17 cellular contexts compared by ENCODE assay signal in genomic region chr6:90434096-90434495, GRCh38.
DNase-seq lines count a peak whose midpoint lies in the region; ATAC-seq and TF ChIP-seq lines count a peak whose summit lies in the region.
"Had no signal": no experiment of that assay in that cellular context is flagged by ENCODE, and none has a peak within 500 bp of the region (broad histone marks: within the 10 kb centered on the region; RNA-seq: fewer than 3 reads in every experiment).

No MANE protein-coding gene starts in this region.

- intact Hi-C loops in MCF 10A (cut with micrococcal nuclease) (no loop called here), breast epithelium (cut with DNase I; ENCODE audit: low total_unique reads) (no loop called here)

- H3K4me1 Mint-ChIP-seq in MCF 10A (ENCODE audit: insufficient read depth, unreplicated experiment) = no peaks in the 10 kb centered on the region
- H3K4me1 Mint-ChIP-seq in type B pancreatic cell (ENCODE audit: unreplicated experiment) = no peaks in the 10 kb centered on the region
- H3K4me1 Mint-ChIP-seq in stimulated activated memory B cell treated with anti-CD40 and anti-IgM and Interleukin-4, amounts not matched to agents 10 μg/mL and 1 μg/mL and 100 μg/mL, for 72 hours = no peaks in the 10 kb centered on the region
- H3K4me1 Mint-ChIP-seq: memory B cell; stimulated activated naive B cell treated with anti-CD40 and anti-IgM and Interleukin-4, amounts not matched to agents 10 μg/mL and 1 μg/mL and 100 μg/mL, for 72 hours had no signal

- H3K9me3 ChIP-seq in breast epithelium (peaks cover 10 to 26% of the 10 kb centered on the region in 2 donors), RWPE2 (ENCODE audit: severe bottlenecking) (peaks cover 2% of the 10 kb centered on the region)

- H3K9me3 Mint-ChIP-seq in MCF 10A (ENCODE audit: unreplicated experiment) = peaks cover 13% of the 10 kb centered on the region
- peaks cover 16% of the 10 kb centered on the region for H3K9me3 Mint-ChIP-seq in type B pancreatic cell
- H3K9me3 Mint-ChIP-seq in stimulated activated memory B cell treated with anti-CD40 and anti-IgM and Interleukin-4, amounts not matched to agents 10 μg/mL and 1 μg/mL and 100 μg/mL, for 72 hours = peaks cover 32% of the 10 kb centered on the region

- H3K4me3 Mint-ChIP-seq in MCF 10A (ENCODE audit: unreplicated experiment) (no peak overlapping the region), type B pancreatic cell (no peak overlapping the region)
- H3K4me3 Mint-ChIP-seq in stimulated activated memory B cell treated with anti-CD40 and anti-IgM and Interleukin-4, amounts not matched to agents 10 μg/mL and 1 μg/mL and 100 μg/mL, for 72 hours = no peak overlapping the region
- H3K4me3 Mint-ChIP-seq: memory B cell; stimulated activated naive B cell treated with anti-CD40 and anti-IgM and Interleukin-4, amounts not matched to agents 10 μg/mL and 1 μg/mL and 100 μg/mL, for 72 hours had no signal

- CTCF ChIA-PET in MCF 10A (lab: Yijun Ruan, JAX) = interaction anchor here (0.6 to 1.0 kb wide), 2 partner anchors 11 to 41 kb away, joined by 3 read pairs; no protein-coding TSS in a partner anchor

- no TSS peak for BruUV-seq in MCF 10A (replicated peaks; lab: Mats Ljungman, UMichigan)

- H3K27me3 Mint-ChIP-seq in MCF 10A (ENCODE audit: insufficient read depth, unreplicated experiment) (no peaks in the 10 kb centered on the region), type B pancreatic cell (peaks cover 3% of the 10 kb centered on the region)
- peaks cover 17% of the 10 kb centered on the region for H3K27me3 Mint-ChIP-seq in stimulated activated memory B cell treated with anti-CD40 and anti-IgM and Interleukin-4, amounts not matched to agents 10 μg/mL and 1 μg/mL and 100 μg/mL, for 72 hours
- H3K27me3 Mint-ChIP-seq: stimulated activated naive B cell treated with anti-CD40 and anti-IgM and Interleukin-4, amounts not matched to agents 10 μg/mL and 1 μg/mL and 100 μg/mL, for 72 hours had no signal

- H3K27ac Mint-ChIP-seq in MCF 10A (ENCODE audit: low read depth, unreplicated experiment) (no peak overlapping the region), type B pancreatic cell (no peak overlapping the region)
- no peak overlapping the region for H3K27ac Mint-ChIP-seq in stimulated activated memory B cell treated with anti-CD40 and anti-IgM and Interleukin-4, amounts not matched to agents 10 μg/mL and 1 μg/mL and 100 μg/mL, for 72 hours
- H3K27ac Mint-ChIP-seq: memory B cell; stimulated activated naive B cell treated with anti-CD40 and anti-IgM and Interleukin-4, amounts not matched to agents 10 μg/mL and 1 μg/mL and 100 μg/mL, for 72 hours had no signal

- POLR2A ChIA-PET in MCF 10A (lab: Yijun Ruan, JAX) = no interaction called here

- H3K4me3 ChIP-seq in breast epithelium (no peak overlapping the region), RWPE2 (ENCODE audit: severe bottlenecking) (no peak overlapping the region)
- H3K4me3 ChIP-seq: gastroesophageal sphincter, skin epidermis had no signal

- H3K4me1 ChIP-seq in breast epithelium = peaks cover 0 to 5% of the 10 kb centered on the region in 2 donors
- H3K4me1 ChIP-seq in RWPE2 (ENCODE audit: insufficient read depth, poor library complexity, severe bottlenecking) = peaks cover 7% of the 10 kb centered on the region
- H3K4me1 ChIP-seq: gastroesophageal sphincter had no signal

- TF ChIP-seq CTCF in MCF 10A (IDR thresholded peaks at IDR 0.05; ENCODE audit: unreplicated experiment) = peak; percentile 11
- TF ChIP-seq CTCF in breast epithelium (IDR thresholded peaks at IDR 0.05) = no peak
- peak; percentile 26 for TF ChIP-seq CTCF in RWPE2 (IDR thresholded peaks at IDR 0.05; ENCODE audit: poor library complexity, severe bottlenecking)
- TF ChIP-seq CTCF in type B pancreatic cell (conservative IDR thresholded peaks at IDR 0.05) = peak; percentile 41

- H3K27me3 ChIP-seq in breast epithelium (no peaks in the 10 kb centered on the region), RWPE2 (ENCODE audit: insufficient read depth, poor library complexity, severe bottlenecking) (no peaks in the 10 kb centered on the region)
- H3K27me3 ChIP-seq: gastroesophageal sphincter had no signal

- H3K36me3 Mint-ChIP-seq in MCF 10A (ENCODE audit: insufficient read depth, unreplicated experiment) (no peaks in the 10 kb centered on the region), type B pancreatic cell (no peaks in the 10 kb centered on the region)
- H3K36me3 Mint-ChIP-seq in stimulated activated memory B cell treated with anti-CD40 and anti-IgM and Interleukin-4, amounts not matched to agents 10 μg/mL and 1 μg/mL and 100 μg/mL, for 72 hours = peaks cover 24% of the 10 kb centered on the region

- H3K27ac ChIP-seq in breast epithelium (no peak overlapping the region), RWPE2 (ENCODE audit: poor library complexity, severe bottlenecking) (no peak overlapping the region)
- H3K27ac ChIP-seq: gastroesophageal sphincter, skin epidermis had no signal

- DNase-seq in MCF 10A (ENCODE audit: unreplicated experiment) (no peak), breast epithelium (ENCODE audit: low spot score in 2 of 2) (no peak), RWPE2 (ENCODE audit: low spot score) (no peak), glomerular visceral epithelial cell (ENCODE audit: extremely low spot score) (peak; percentile 13), type B pancreatic cell (ENCODE audit: extremely low spot score, unreplicated experiment) (no peak), GOT3 (lab: John Stamatoyannopoulos, UW) (no peak), NCI-H1417 treated with DMSO at 0.1 percent for 48 hours (lab: John Stamatoyannopoulos, UW) (no peak)
- DNase-seq: activated T-cell treated with anti-CD3 and anti-CD28 coated beads, Interleukin-2, amount 50 U/mL, for 48 hours; NCI-H1436; NCI-H446 treated with DMSO at 0.1 percent for 48 hours; nucleus accumbens; stimulated activated naive B cell treated with anti-CD40 and anti-IgM and Interleukin-4, amounts not matched to agents 10 μg/mL and 1 μg/mL and 100 μg/mL, for 72 hours; trophoblast cell had no signal

- no peak for TF ChIP-seq POLR2A in breast epithelium (IDR thresholded peaks at IDR 0.05)

- H3K36me3 ChIP-seq in breast epithelium (no peaks in the 10 kb centered on the region), RWPE2 (ENCODE audit: low read depth) (no peaks in the 10 kb centered on the region)
- H3K36me3 ChIP-seq: gastroesophageal sphincter had no signal

- peak; percentile 51; the same call in 2 of the 3 replicates for ATAC-seq in RWPE2 (ENCODE audit: low read depth)
- ATAC-seq in stimulated activated memory B cell treated with anti-CD40 and anti-IgM and Interleukin-4, amounts not matched to agents 10 μg/mL and 1 μg/mL and 100 μg/mL, for 72 hours = no peak
- ATAC-seq: gastroesophageal sphincter; stimulated activated naive B cell treated with anti-CD40 and anti-IgM and Interleukin-4, amounts not matched to agents 10 μg/mL and 1 μg/mL and 100 μg/mL, for 72 hours had no signal

Comparison
In these comparisons a context has a peak if more than half of its experiments do, and no peak if none do; other contexts are left out.
1. CTCF ChIP-seq: peak in MCF 10A (single experiment), RWPE2 (single experiment) and type B pancreatic cell (single experiment); none in breast epithelium (0 of 3).